In the genomic region with DNA sequence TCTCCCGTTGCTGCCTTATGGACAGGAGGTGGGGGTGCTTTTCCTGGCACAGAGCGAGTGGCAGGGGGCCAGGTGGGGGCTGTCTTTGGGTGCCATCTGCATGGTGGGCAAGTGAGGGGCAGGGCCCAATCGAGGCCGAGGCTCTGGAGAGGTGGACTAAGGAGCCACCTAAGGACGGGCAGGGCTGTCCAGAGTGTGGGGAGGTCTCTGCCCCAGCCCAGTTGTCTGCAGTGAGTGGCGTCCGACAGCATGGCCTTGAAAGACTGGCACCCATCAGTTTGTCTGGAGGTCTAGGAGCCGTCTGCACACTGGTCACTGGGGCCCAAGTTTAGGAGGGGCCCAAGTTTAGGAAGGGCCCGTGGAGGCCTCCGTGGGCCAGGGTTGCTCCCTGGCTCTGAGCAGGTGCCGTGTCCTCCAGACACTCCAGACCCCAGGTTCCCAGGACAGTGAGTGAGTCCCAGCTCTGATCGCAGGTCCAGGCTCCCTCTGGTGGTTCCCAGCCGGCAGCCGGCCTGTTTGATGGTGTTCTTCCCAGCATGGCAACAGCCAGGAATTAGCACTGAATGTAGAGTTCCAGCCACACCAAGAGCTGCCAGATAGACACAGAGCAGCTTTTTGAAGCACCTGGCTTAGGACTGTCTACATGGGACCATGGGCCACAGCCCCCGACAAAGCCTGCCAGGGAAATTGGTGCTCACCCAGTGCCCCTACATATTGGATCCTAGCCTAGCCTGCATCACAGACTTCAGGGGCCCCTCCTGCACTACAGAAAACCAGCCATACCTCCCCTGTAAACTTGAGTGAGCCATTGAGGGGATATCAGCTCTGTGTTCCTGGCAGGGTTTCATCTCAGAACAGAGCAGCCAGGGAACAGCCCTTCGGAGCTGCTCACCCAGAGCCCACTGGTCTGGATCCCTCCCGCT, we compare ENCODE assay signal across 8 cellular contexts.
A peak's percentile ranks its signal among the peaks of the same experiment; 100 is the strongest.
DNase-seq lines count a peak whose midpoint lies in the region; ATAC-seq and TF ChIP-seq lines count a peak whose summit lies in the region.

No MANE protein-coding gene starts in this region.

- no peaks in the 10 kb centered on the region for H3K9me3 ChIP-seq in tibial artery

- intact Hi-C loops in tibial artery (cut with DNase I; ENCODE audit: low total_unique reads), result loop anchor here (5.0 kb wide), 2 partner anchors 148 to 298 kb away; no protein-coding TSS in a partner anchor

- no peak overlapping the region for H3K27ac ChIP-seq in tibial artery

- DNase-seq in 8988T, result peak; percentile 97
- peak; percentile 83 for DNase-seq in GM03348 (ENCODE audit: low spot score)
- DNase-seq in NCI-H510A treated with DMSO at 0.1 percent for 48 hours (lab: John Stamatoyannopoulos, UW), result peak; percentile 22
- peak; percentile 72 for DNase-seq in cerebellum (ENCODE audit: low spot score)
- peak; percentile 51 for DNase-seq in left lobe of liver (ENCODE audit: low spot score)
- DNase-seq in tibial artery, result peak; percentile 50 to 69
- no peak for DNase-seq in GM19238 (ENCODE audit: insufficient read length, low spot score)

- no peaks in the 10 kb centered on the region for H3K36me3 ChIP-seq in tibial artery

- peak; percentile 56 to 58 for TF ChIP-seq CTCF in tibial artery (IDR thresholded peaks at IDR 0.05)

- no peak overlapping the region for H3K4me3 ChIP-seq in tibial artery

- ATAC-seq in left lobe of liver, result peak; percentile 79
- ATAC-seq in GM18511 (IDR thresholded peaks at IDR 0.05; ENCODE audit: unreplicated experiment), result no peak

- no peaks in the 10 kb centered on the region for H3K4me1 ChIP-seq in tibial artery

- H3K27me3 ChIP-seq in tibial artery, result no peaks in the 10 kb centered on the region
